Comparison of ENCODE assay signal across 11 cellular contexts in the genomic region with DNA sequence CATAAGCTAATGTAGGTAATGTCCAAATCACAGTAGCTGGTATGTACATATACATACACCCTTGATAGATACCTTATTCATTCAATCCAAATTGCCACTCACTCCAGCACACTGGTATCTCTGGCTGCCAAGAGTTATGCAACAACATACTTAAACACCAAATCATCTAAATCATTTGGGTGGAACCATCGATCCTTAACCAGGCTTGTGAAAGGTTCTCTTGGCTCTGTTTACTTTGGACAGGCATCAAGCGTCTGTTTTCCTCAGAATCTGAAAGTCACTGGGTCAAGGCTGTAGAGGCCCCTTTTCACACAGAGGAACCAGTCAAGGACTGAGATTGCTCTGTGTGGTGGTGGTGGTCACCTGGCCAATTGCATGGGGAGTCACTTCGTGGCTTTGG. TPM values are rescaled to one million over a fixed set of nuclear protein-coding genes. Genes with fewer than 3 reads are reported as not detected.
DNase-seq lines count a peak whose midpoint lies in the region; TF ChIP-seq lines count a peak whose summit lies in the region.
"Had no signal": no experiment of that assay in that cellular context is flagged by ENCODE, and none has a peak within 500 bp of the region (broad histone marks: within the 10 kb centered on the region; RNA-seq: fewer than 3 reads in every experiment).

No MANE protein-coding gene starts in this region.

- H3K18ac ChIP-seq in mesendoderm (ENCODE audit: low read length) = no peak overlapping the region

- no peak overlapping the region for H2AFZ ChIP-seq in Karpas-422 (ENCODE audit: low read length)

- no peak overlapping the region for H4K5ac ChIP-seq in mesendoderm (ENCODE audit: low read length)

- H2BK5ac ChIP-seq in mesendoderm (ENCODE audit: low read length) = no peak overlapping the region

- WGBS in mesendoderm (ENCODE audit: extremely low coverage, insufficient coverage, low lambda C conversion rate) = no CpG with 5 or more reads among the region's 3 CpGs

- H3K79me2 ChIP-seq in Karpas-422 (ENCODE audit: low read length) (no peaks in the 10 kb centered on the region), mesendoderm (ENCODE audit: control insufficient read depth, insufficient read depth, low read length) (no peaks in the 10 kb centered on the region)

- no peak overlapping the region for H3K4me3 ChIP-seq in BLaER1
- H3K4me3 ChIP-seq in Karpas-422 (ENCODE audit: low read length) = no peak overlapping the region
- H3K4me3 ChIP-seq in cardiac fibroblast (replicated peaks in 1 of 2; ENCODE audit: low read depth in 2 of 2, low read length in 2 of 2) = no peak overlapping the region
- H3K4me3 ChIP-seq in mesendoderm (ENCODE audit: low read length) = no peak overlapping the region

- H3K56ac ChIP-seq in mesendoderm (ENCODE audit: low read length) = no peak overlapping the region

- DNase-seq in Karpas-422 = no peak
- peak; percentile 56 to 86 for DNase-seq in cardiac fibroblast (ENCODE audit: low read depth in 2 of 2)
- DNase-seq in mesendoderm = no peak
- no peak for DNase-seq in GDM1 (lab: John Stamatoyannopoulos, UW)
- DNase-seq in NCI-H446 treated with DMSO at 0.1 percent for 48 hours (lab: John Stamatoyannopoulos, UW) = no peak
- no peak for DNase-seq in activated CD4-positive, alpha-beta T cell treated with anti-CD3 and anti-CD28 coated beads for 48 hours
- DNase-seq in cerebellar cortex (ENCODE audit: low spot score) = no peak
- DNase-seq: midbrain, NCI-H524 had no signal

- no peaks in the 10 kb centered on the region for H4K20me1 ChIP-seq in BLaER1
- no peaks in the 10 kb centered on the region for H4K20me1 ChIP-seq in Karpas-422 (ENCODE audit: insufficient read depth, low read depth, low read length)

- H3K9me2 ChIP-seq in Karpas-422 (replicated peaks; ENCODE audit: insufficient read depth, low read length) = no peaks in the 10 kb centered on the region

- H2AK5ac ChIP-seq in mesendoderm (ENCODE audit: low read length) = no peak overlapping the region

- H3K36me3 ChIP-seq in BLaER1 (no peaks in the 10 kb centered on the region), Karpas-422 (ENCODE audit: insufficient read depth, low read length) (no peaks in the 10 kb centered on the region), mesendoderm (ENCODE audit: control insufficient read depth, insufficient read depth, low read length) (no peaks in the 10 kb centered on the region)

- no peak overlapping the region for H2BK120ac ChIP-seq in mesendoderm (ENCODE audit: low read depth, low read length)

- H2BK15ac ChIP-seq in mesendoderm (replicated peaks; ENCODE audit: low read depth) = no peak overlapping the region

- no peak overlapping the region for H3K4ac ChIP-seq in mesendoderm (ENCODE audit: low read depth, low read length)

- H3K9me3 ChIP-seq in BLaER1 (no peaks in the 10 kb centered on the region), Karpas-422 (ENCODE audit: low read length) (no peaks in the 10 kb centered on the region)

- no peak for TF ChIP-seq CTCF in cardiac fibroblast (IDR thresholded peaks at IDR 0.05; ENCODE audit: low read depth, low read length)

- H3K27ac ChIP-seq in BLaER1 = peak overlapping the region; percentile 63; the same call in 1 of the 2 replicates
- peak overlapping the region; percentile 87; the same call in 1 of the 2 replicates for H3K27ac ChIP-seq in Karpas-422 (ENCODE audit: low read length)
- H3K27ac ChIP-seq in mesendoderm (ENCODE audit: low read depth, low read length) = no peak overlapping the region

- H3K27me3 ChIP-seq in BLaER1 = no peaks in the 10 kb centered on the region
- H3K27me3 ChIP-seq in Karpas-422 (ENCODE audit: low read length) = no peaks in the 10 kb centered on the region
- H3K27me3 ChIP-seq in mesendoderm (ENCODE audit: insufficient read depth, low read length, poor library complexity) = no peaks in the 10 kb centered on the region

- H3K4me2 ChIP-seq in BLaER1 (peak overlapping the region; percentile 64), Karpas-422 (ENCODE audit: low read depth, low read length, poor library complexity, severe bottlenecking) (peak overlapping the region; percentile 63), mesendoderm (ENCODE audit: low read length) (no peak overlapping the region)

- H3K4me1 ChIP-seq in BLaER1 (peaks cover 73% of the 10 kb centered on the region), Karpas-422 (ENCODE audit: low read length) (peaks cover 51% of the 10 kb centered on the region), mesendoderm (ENCODE audit: control insufficient read depth, low read depth, low read length) (peaks cover 2% of the 10 kb centered on the region)

- H3K9ac ChIP-seq in BLaER1 (no peak overlapping the region), Karpas-422 (ENCODE audit: low read length) (no peak overlapping the region), mesendoderm (ENCODE audit: low read length) (no peak overlapping the region)

- H4K8ac ChIP-seq in mesendoderm (ENCODE audit: low read depth, low read length) = no peak overlapping the region

- H3K23ac ChIP-seq in mesendoderm (ENCODE audit: low read length) = peak overlapping the region; percentile 10

- H3K79me1 ChIP-seq in mesendoderm (ENCODE audit: low read length) = no peaks in the 10 kb centered on the region

RNA-seq across cellular contexts. Expression of a gene that starts 24.6 kb away (rescaled TPM):
- total RNA-seq in Karpas-422 (2014; rRNA removed; shearing (Covaris generic); ENCODE audit: low replicate concordance) = 0.83 and 4.2 TPM in 2 replicates
- polyA plus RNA-seq in mesendoderm (2013, experiment 1 of 2) = 12.2 TPM
- polyA plus RNA-seq in mesendoderm (2013, experiment 2 of 2) = 11.7 TPM
- total RNA-seq: HT-29 had no signal

Comparison
In these comparisons a context has a peak if more than half of its experiments do, and no peak if none do; other contexts are left out.
1. DNase-seq: peak in cardiac fibroblast (2 of 2); none in Karpas-422 (single experiment), mesendoderm (single experiment), GDM1 (single experiment), NCI-H446 treated with DMSO at 0.1 percent for 48 hours (single experiment), activated CD4-positive, alpha-beta T cell treated with anti-CD3 and anti-CD28 coated beads for 48 hours (single experiment) and cerebellar cortex (single experiment).